Comparison of ENCODE assay signal across 8 cellular contexts in genomic region chr15:90232941-90233700, GRCh38. TPM values are rescaled to one million over a fixed set of nuclear protein-coding genes. Genes with fewer than 3 reads are reported as not detected.
DNase-seq lines count a peak whose midpoint lies in the region; ATAC-seq and TF ChIP-seq lines count a peak whose summit lies in the region.

No MANE protein-coding gene starts in this region.

- WGBS in adrenal gland, 4 donors = 2 to 8% (median 3%) methylated on average over 9 to 30 of the region's 30 CpGs
- WGBS in hepatocyte (ENCODE audit: low lambda C conversion rate, missing lambda C conversion rate) = 5% methylated on average over 14 of the region's 30 CpGs

- intact Hi-C loops in adrenal gland (cut with DNase I) = no loop called here

- peak overlapping the region; percentile 84 for H3K4me2 ChIP-seq in hepatocyte

- peaks cover 9 to 61% (median 38%) of the 10 kb centered on the region in 4 donors for H3K4me1 Mint-ChIP-seq in CD4-positive, CD25-positive, alpha-beta regulatory T cell

- H3K36me3 Mint-ChIP-seq in CD4-positive, CD25-positive, alpha-beta regulatory T cell = peaks cover 22% of the 10 kb centered on the region

- peaks cover 20% of the 10 kb centered on the region for H3K79me2 ChIP-seq in hepatocyte

- TF ChIP-seq POLR2A in adrenal gland (IDR thresholded peaks at IDR 0.05) = no peak

- H3K9me3 ChIP-seq in CD4-positive, CD25-positive, alpha-beta regulatory T cell (ENCODE audit: control insufficient read depth in 2 of 2, low read length in 2 of 2) = no peaks in the 10 kb centered on the region
- no peaks in the 10 kb centered on the region for H3K9me3 ChIP-seq in adrenal gland (replicated peaks in 1 of 3)
- no peaks in the 10 kb centered on the region for H3K9me3 ChIP-seq in hepatocyte (ENCODE audit: low read depth)
- no peaks in the 10 kb centered on the region for H3K9me3 ChIP-seq in skeletal muscle tissue (ENCODE audit: control insufficient read depth in 3 of 3, low read length in 3 of 3)

- H3K27me3 ChIP-seq in CD4-positive, CD25-positive, alpha-beta regulatory T cell (ENCODE audit: control insufficient read depth, insufficient read depth, low read length) = no peaks in the 10 kb centered on the region
- H3K27me3 ChIP-seq in adrenal gland (no peaks in the 10 kb centered on the region), hepatocyte (no peaks in the 10 kb centered on the region), skeletal muscle tissue (ENCODE audit: control insufficient read depth in 3 of 3, insufficient read depth in 3 of 3, low read length in 3 of 3) (no peaks in the 10 kb centered on the region)

- peak; percentile 36 to 56 (median 48) for DNase-seq in CD4-positive, CD25-positive, alpha-beta regulatory T cell
- DNase-seq in adrenal gland = peak; percentile 69 to 85 (median 82)
- DNase-seq in hepatocyte (ENCODE audit: low spot score) = peak; percentile 88
- no peak for DNase-seq in NCI-H1694 (lab: John Stamatoyannopoulos, UW)

- H3K36me3 ChIP-seq in CD4-positive, CD25-positive, alpha-beta regulatory T cell (ENCODE audit: control insufficient read depth, insufficient read depth, low read length) = peaks cover 21% of the 10 kb centered on the region
- H3K36me3 ChIP-seq in adrenal gland (replicated peaks in 1 of 2) (peaks cover 0 to 34% of the 10 kb centered on the region in 2 donors), hepatocyte (replicated peaks; ENCODE audit: insufficient read depth, low read depth) (no peaks in the 10 kb centered on the region), skeletal muscle tissue (ENCODE audit: control insufficient read depth in 3 of 3, insufficient read depth in 3 of 3, low read length in 3 of 3) (peaks cover 28 to 33% (median 30%) of the 10 kb centered on the region in 3 donors)

- peak; percentile 19 to 59 (median 51) for TF ChIP-seq CTCF in adrenal gland (IDR thresholded peaks at IDR 0.05)
- peak; percentile 50 for TF ChIP-seq CTCF in hepatocyte (IDR thresholded peaks at IDR 0.05; ENCODE audit: poor library complexity)

- no peaks in the 10 kb centered on the region for H4K20me1 ChIP-seq in hepatocyte (ENCODE audit: insufficient read depth, poor library complexity, severe bottlenecking)

- peak overlapping the region; percentile 88 for H3K4me3 ChIP-seq in CD4-positive, CD25-positive, alpha-beta regulatory T cell (ENCODE audit: low read depth, low read length)
- H3K4me3 ChIP-seq in adrenal gland (peak overlapping the region; percentile 37 to 76 (median 72)), hepatocyte (peak overlapping the region; percentile 65), skeletal muscle tissue (ENCODE audit: low read length in 3 of 3) (peak overlapping the region; percentile 86 to 87 (median 87))

- H3K9ac ChIP-seq in skeletal muscle tissue (ENCODE audit: low read depth in 1 of 3, low read length in 3 of 3) = peak overlapping the region; percentile 87 to 88 (median 87)

- peak overlapping the region; percentile 90 to 92 (median 90) for H3K4me3 Mint-ChIP-seq in CD4-positive, CD25-positive, alpha-beta regulatory T cell

- no peaks in the 10 kb centered on the region for H3K9me3 Mint-ChIP-seq in CD4-positive, CD25-positive, alpha-beta regulatory T cell

- H3K4me1 ChIP-seq in CD4-positive, CD25-positive, alpha-beta regulatory T cell (ENCODE audit: control insufficient read depth, insufficient read depth, low read length, poor library complexity, severe bottlenecking) = peaks cover 51% of the 10 kb centered on the region
- H3K4me1 ChIP-seq in adrenal gland (replicated peaks in 1 of 2) = peaks cover 41 to 53% of the 10 kb centered on the region in 2 donors
- H3K4me1 ChIP-seq in hepatocyte (ENCODE audit: insufficient read depth) = peaks cover 23% of the 10 kb centered on the region
- peaks cover 36 to 49% (median 37%) of the 10 kb centered on the region in 3 donors for H3K4me1 ChIP-seq in skeletal muscle tissue (ENCODE audit: control insufficient read depth in 3 of 3, insufficient read depth in 3 of 3, low read length in 3 of 3)

- no peaks in the 10 kb centered on the region for H3K9me2 ChIP-seq in hepatocyte (replicated peaks; ENCODE audit: insufficient read depth)

- H3K27ac ChIP-seq in CD4-positive, CD25-positive, alpha-beta regulatory T cell (ENCODE audit: insufficient read depth, low read length, poor library complexity, severe bottlenecking) = peak overlapping the region; percentile 96
- H3K27ac ChIP-seq in adrenal gland (peak overlapping the region; percentile 92 to 97 (median 94)), hepatocyte (peak overlapping the region; percentile 94), skeletal muscle tissue (ENCODE audit: low read depth, low read length) (peak overlapping the region; percentile 82)

- peak overlapping the region; percentile 80 to 100 (median 98) for H3K27ac Mint-ChIP-seq in CD4-positive, CD25-positive, alpha-beta regulatory T cell

- H3K27me3 Mint-ChIP-seq in CD4-positive, CD25-positive, alpha-beta regulatory T cell = no peaks in the 10 kb centered on the region

- peak overlapping the region; percentile 24 for H2AFZ ChIP-seq in hepatocyte

- ATAC-seq in CD4-positive, CD25-positive, alpha-beta regulatory T cell (ENCODE audit: low read depth in 2 of 2) = peak in 1 of 2 donors; percentile 3
- ATAC-seq in GM19328 (IDR thresholded peaks at IDR 0.05; ENCODE audit: unreplicated experiment) (peak; percentile 23), HG03442 (IDR thresholded peaks at IDR 0.05; ENCODE audit: unreplicated experiment) (peak; percentile 21), SK-N-SH treated with all-trans-retinoic acid at 6 μM for 48 hours (peak; percentile 80)

TF ChIP-seq in SK-N-SH treated with all-trans-retinoic acid at 6 μM for 48 hours, 23 proteins besides CTCF, POLR2A, EP300 and RAD21 (continues in another document):
- TF ChIP-seq RARB (CRISPR knock-in tag; IDR thresholded peaks at IDR 0.05) (no peak), ZFP3 (CRISPR knock-in tag; IDR thresholded peaks at IDR 0.05) (no peak), ZC3H10 (CRISPR knock-in tag; IDR thresholded peaks at IDR 0.05) (no peak), CSRNP3 (CRISPR knock-in tag; IDR thresholded peaks at IDR 0.05) (no peak), BACH2 (CRISPR knock-in tag; IDR thresholded peaks at IDR 0.05; ENCODE audit: borderline replicate concordance) (no peak), ZFP30 (CRISPR knock-in tag; IDR thresholded peaks at IDR 0.05) (no peak)

RNA-seq across cellular contexts. Expression of gene CIB1, which starts 0.6 kb away (rescaled TPM):
- 148 TPM for total RNA-seq in CD4-positive, CD25-positive, alpha-beta regulatory T cell
- polyA plus RNA-seq in CD4-positive, CD25-positive, alpha-beta regulatory T cell = 100 to 1,000 TPM; 185 to 263 (median 222) TPM
- total RNA-seq in adrenal gland (100 to 1,000 TPM in 5 of 8 donors, 10 to 100 TPM in 3; 38.8 to 191 (median 121) TPM), hepatocyte (49.6 and 53.3 TPM in 2 replicates), skeletal muscle tissue (7.8 TPM)
- polyA plus RNA-seq in adrenal gland (100 to 1,000 TPM; 138 to 259 (median 141) TPM), hepatocyte (161 and 163 TPM in 2 replicates)

RNA-seq across cellular contexts. Expression of gene GDPGP1, which starts 0.9 kb away (rescaled TPM):
- 3.3 TPM for total RNA-seq in CD4-positive, CD25-positive, alpha-beta regulatory T cell
- 1 to 10 TPM in 2 of 4 donors, under 1 TPM in 2; 0.84 to 1.6 (median 1.1) TPM for polyA plus RNA-seq in CD4-positive, CD25-positive, alpha-beta regulatory T cell
- 10 to 100 TPM in 5 of 8 donors, 1 to 10 TPM in 3; 7.0 to 17.1 (median 10.4) TPM for total RNA-seq in adrenal gland
- 1 to 10 TPM; 2.6 to 4.7 (median 2.9) TPM for polyA plus RNA-seq in adrenal gland
- total RNA-seq in hepatocyte = 5.1 and 6.8 TPM in 2 replicates
- polyA plus RNA-seq in hepatocyte = 0.56 and 1.7 TPM in 2 replicates
- 3.1 TPM for total RNA-seq in skeletal muscle tissue

RNA-seq across cellular contexts. Expression of gene TTLL13, which starts 16.2 kb away (rescaled TPM):
- total RNA-seq in CD4-positive, CD25-positive, alpha-beta regulatory T cell = 0.25 TPM
- under 1 TPM in 3 of 4 donors, not detected in 1; 0.13 to 0.64 (median 0.18) TPM for polyA plus RNA-seq in CD4-positive, CD25-positive, alpha-beta regulatory T cell
- total RNA-seq in adrenal gland (under 1 TPM in 3 of 8 donors, not detected in 5; 0.28 to 0.43 (median 0.42) TPM), hepatocyte (not detected in 2 replicates), skeletal muscle tissue (not detected)
- polyA plus RNA-seq in adrenal gland (1 to 10 TPM in 1 of 3 donors, under 1 TPM in 2; 0.11 to 1.9 (median 0.20) TPM), hepatocyte (0.27 TPM in 1 of 2 replicates, not detected in the other)

RNA-seq across cellular contexts. Expression of gene SEMA4B, which starts 32.0 kb away (rescaled TPM):
- total RNA-seq in CD4-positive, CD25-positive, alpha-beta regulatory T cell = 20.2 TPM
- polyA plus RNA-seq in CD4-positive, CD25-positive, alpha-beta regulatory T cell = 1 to 10 TPM; 5.1 to 7.3 (median 6.8) TPM
- total RNA-seq in adrenal gland = 100 to 1,000 TPM in 4 of 8 donors, 10 to 100 TPM in 4; 27.5 to 155 (median 97.3) TPM
- 10 to 100 TPM; 20.2 to 50.3 (median 41.6) TPM for polyA plus RNA-seq in adrenal gland
- 19.2 and 27.8 TPM in 2 replicates for total RNA-seq in hepatocyte
- 43.5 and 47.9 TPM in 2 replicates for polyA plus RNA-seq in hepatocyte
- total RNA-seq in skeletal muscle tissue = 7.8 TPM

RNA-seq across cellular contexts. Expression of gene NGRN, which starts 32.4 kb away (rescaled TPM):
- 46.6 TPM for total RNA-seq in CD4-positive, CD25-positive, alpha-beta regulatory T cell
- polyA plus RNA-seq in CD4-positive, CD25-positive, alpha-beta regulatory T cell = 10 to 100 TPM; 39.0 to 54.1 (median 47.2) TPM
- total RNA-seq in adrenal gland (100 to 1,000 TPM in 5 of 8 donors, 10 to 100 TPM in 3; 61.4 to 131 (median 103) TPM), hepatocyte (62.3 and 65.9 TPM in 2 replicates), skeletal muscle tissue (67.3 TPM)
- polyA plus RNA-seq in adrenal gland (100 to 1,000 TPM in 1 of 3 donors, 10 to 100 TPM in 2; 53.5 to 133 (median 56.3) TPM), hepatocyte (60.0 and 60.2 TPM in 2 replicates)
